ENCODE assay signal across 18 cellular contexts in genomic region chr20:41406307-41406706, GRCh38. TPM values are rescaled to one million over a fixed set of nuclear protein-coding genes. Genes with fewer than 3 reads are reported as not detected.
DNase-seq lines count a peak whose midpoint lies in the region; ATAC-seq and TF ChIP-seq lines count a peak whose summit lies in the region.
"Had no signal": no experiment of that assay in that cellular context is flagged by ENCODE, and none has a peak within 500 bp of the region (broad histone marks: within the 10 kb centered on the region; RNA-seq: fewer than 3 reads in every experiment).

No MANE protein-coding gene starts in this region.

- H3K27ac Mint-ChIP-seq in Caco-2 (ENCODE audit: unreplicated experiment): peak overlapping the region; percentile 65
- H3K27ac Mint-ChIP-seq in neural progenitor cell: peak overlapping the region; percentile 83
- H3K27ac Mint-ChIP-seq in activated naive CD8-positive, alpha-beta T cell treated with anti-CD3 and anti-CD28 coated beads, Interleukin-2, amount 50 U/mL, for 24 hours: no peak overlapping the region
- H3K27ac Mint-ChIP-seq: GM23338 had no signal

- H3F3A ChIP-seq in neural progenitor cell (ENCODE audit: low read depth): no peaks in the 10 kb centered on the region

- H3K36me3 ChIP-seq in Caco-2 (ENCODE audit: control insufficient read depth, insufficient read depth, low read length): peaks cover 19% of the 10 kb centered on the region
- no peaks in the 10 kb centered on the region for H3K36me3 ChIP-seq in neural progenitor cell
- H3K36me3 ChIP-seq in osteoblast (ENCODE audit: insufficient read depth, low read length): peaks cover 28% of the 10 kb centered on the region

- H3K4me3 ChIP-seq in Caco-2 (ENCODE audit: low read depth, low read length) (no peak overlapping the region), neural progenitor cell (no peak overlapping the region), osteoblast (ENCODE audit: insufficient read depth, low read length) (no peak overlapping the region)
- H3K4me3 ChIP-seq: GM23338, SJCRH30 had no signal

- H4K20me1 ChIP-seq in neural progenitor cell (ENCODE audit: low read depth) (no peaks in the 10 kb centered on the region), osteoblast (ENCODE audit: insufficient read depth, low read length) (no peaks in the 10 kb centered on the region)

- H3K27me3 ChIP-seq in Caco-2 (replicated peaks; ENCODE audit: control insufficient read depth, insufficient read depth, low read length) (no peaks in the 10 kb centered on the region), neural progenitor cell (no peaks in the 10 kb centered on the region), osteoblast (ENCODE audit: insufficient read depth, low read length) (no peaks in the 10 kb centered on the region)
- H3K27me3 ChIP-seq: SJCRH30 had no signal

- H3K4me3 Mint-ChIP-seq in Caco-2 (ENCODE audit: unreplicated experiment): no peak overlapping the region
- no peak overlapping the region for H3K4me3 Mint-ChIP-seq in neural progenitor cell
- no peak overlapping the region for H3K4me3 Mint-ChIP-seq in activated naive CD8-positive, alpha-beta T cell treated with anti-CD3 and anti-CD28 coated beads, Interleukin-2, amount 50 U/mL, for 24 hours
- H3K4me3 Mint-ChIP-seq: CD8-positive, alpha-beta memory T cell; GM23338 had no signal

- no peak overlapping the region for H3K9ac ChIP-seq in neural progenitor cell

- BruUV-seq in Caco-2 (replicated peaks; lab: Mats Ljungman, UMichigan): no TSS peak

- H3K27ac ChIP-seq in neural progenitor cell (no peak overlapping the region), osteoblast (ENCODE audit: low read depth, low read length) (no peak overlapping the region)
- H3K27ac ChIP-seq: RWPE1, SJCRH30 had no signal

- in situ Hi-C loops in G401 (cut with HindIII; ENCODE audit: low sequenced_read_pairs): no loop called here

- H3K4me1 Mint-ChIP-seq in Caco-2 (ENCODE audit: low read depth, unreplicated experiment) (peaks cover 13% of the 10 kb centered on the region), neural progenitor cell (peaks cover 9% of the 10 kb centered on the region)
- peaks cover 14% of the 10 kb centered on the region for H3K4me1 Mint-ChIP-seq in activated naive CD8-positive, alpha-beta T cell treated with anti-CD3 and anti-CD28 coated beads, Interleukin-2, amount 50 U/mL, for 24 hours

- H3K36me3 Mint-ChIP-seq in Caco-2 (ENCODE audit: insufficient read depth, unreplicated experiment): peaks cover 65% of the 10 kb centered on the region
- H3K36me3 Mint-ChIP-seq in neural progenitor cell: peaks cover 44% of the 10 kb centered on the region
- peaks cover 16% of the 10 kb centered on the region for H3K36me3 Mint-ChIP-seq in activated naive CD8-positive, alpha-beta T cell treated with anti-CD3 and anti-CD28 coated beads, Interleukin-2, amount 50 U/mL, for 24 hours (ENCODE audit: low read depth)

- H3K79me2 ChIP-seq in neural progenitor cell (ENCODE audit: low read depth): no peaks in the 10 kb centered on the region
- H3K79me2 ChIP-seq in osteoblast (ENCODE audit: insufficient read depth, low read length): no peaks in the 10 kb centered on the region

- intact Hi-C loops in Caco-2 (cut with micrococcal nuclease; ENCODE audit: unreplicated experiment): no loop called here

- DNase-seq in Caco-2: no peak
- peak; percentile 26 for DNase-seq in G401 (ENCODE audit: low spot score)
- DNase-seq in dermis blood vessel endothelial cell: peak; percentile 55
- DNase-seq in neural progenitor cell (ENCODE audit: low spot score): no peak
- no peak for DNase-seq in NCI-H1092 treated with DMSO at 0.1 percent for 48 hours (lab: John Stamatoyannopoulos, UW)
- no peak for DNase-seq in activated naive CD8-positive, alpha-beta T cell treated with anti-CD3 and anti-CD28 coated beads, Interleukin-2, amount 50 U/mL, for 24 hours
- DNase-seq in osteoblast (ENCODE audit: insufficient read length, low spot score, missing footprints): no peak
- DNase-seq: CD8-positive, alpha-beta memory T cell; DMS79 treated with DMSO at 0.1 percent for 48 hours; NCI-H187; NCI-H2107; NCI-H226; NCI-H524 treated with DMSO at 0.1 percent for 48 hours; PC-3; SJCRH30 had no signal

- H2AFZ ChIP-seq in neural progenitor cell (replicated peaks) (no peak overlapping the region), osteoblast (ENCODE audit: low read length) (no peak overlapping the region)
- H2AFZ ChIP-seq: GM23338 had no signal

- POLR2A ChIA-PET in Caco-2 (lab: Charles Lee): interaction anchor here (1.0 kb wide), 1 partner anchor 66 kb away, joined by 6 read pairs; the partner anchor contains the start of gene LPIN3

- H3K9me3 ChIP-seq in Caco-2 (no peaks in the 10 kb centered on the region), neural progenitor cell (ENCODE audit: low read depth) (no peaks in the 10 kb centered on the region), osteoblast (ENCODE audit: low read depth, low read length) (no peaks in the 10 kb centered on the region)
- H3K9me3 ChIP-seq: SJCRH30 had no signal

- CTCF ChIA-PET in Caco-2 (lab: Charles Lee): interaction anchor here (2.1 kb wide), 1 partner anchor 66 kb away, joined by 10 read pairs; the partner anchor contains the start of gene LPIN3

- H3K4me1 ChIP-seq in Caco-2: peaks cover 15% of the 10 kb centered on the region
- H3K4me1 ChIP-seq in neural progenitor cell: no peaks in the 10 kb centered on the region
- H3K4me1 ChIP-seq in osteoblast (ENCODE audit: insufficient read depth, low read length): no peaks in the 10 kb centered on the region

- H3K9me3 Mint-ChIP-seq in Caco-2 (ENCODE audit: unreplicated experiment): no peaks in the 10 kb centered on the region
- H3K9me3 Mint-ChIP-seq in neural progenitor cell: no peaks in the 10 kb centered on the region
- H3K9me3 Mint-ChIP-seq in activated naive CD8-positive, alpha-beta T cell treated with anti-CD3 and anti-CD28 coated beads, Interleukin-2, amount 50 U/mL, for 24 hours: no peaks in the 10 kb centered on the region
- H3K9me3 Mint-ChIP-seq: CD8-positive, alpha-beta memory T cell; GM23338 had no signal

- no peaks in the 10 kb centered on the region for H3K27me3 Mint-ChIP-seq in Caco-2 (ENCODE audit: insufficient read depth, unreplicated experiment)
- peaks cover 2% of the 10 kb centered on the region for H3K27me3 Mint-ChIP-seq in neural progenitor cell (ENCODE audit: insufficient read depth, low read depth)
- no peaks in the 10 kb centered on the region for H3K27me3 Mint-ChIP-seq in activated naive CD8-positive, alpha-beta T cell treated with anti-CD3 and anti-CD28 coated beads, Interleukin-2, amount 50 U/mL, for 24 hours

- H3K4me2 ChIP-seq in neural progenitor cell (no peak overlapping the region), osteoblast (ENCODE audit: insufficient read depth, low read length) (no peak overlapping the region)
- H3K4me2 ChIP-seq: GM23338 had no signal

- TF ChIP-seq CTCF in Caco-2 (IDR thresholded peaks at IDR 0.05; ENCODE audit: insufficient read depth in 1 of 2, low read depth in 1 of 2, low read length in 1 of 2, severe bottlenecking in 1 of 2, unreplicated experiment in 1 of 2) (no peak), neural progenitor cell (IDR thresholded peaks at IDR 0.05) (no peak), osteoblast (IDR thresholded peaks at IDR 0.05; ENCODE audit: extremely low read depth, low read depth, low read length) (no peak)

- ATAC-seq in activated naive CD8-positive, alpha-beta T cell treated with anti-CD3 and anti-CD28 coated beads, Interleukin-2, amount 50 U/mL, for 24 hours: no peak
- ATAC-seq: GM23338, HCT116, PC-3 had no signal

RNA-seq across cellular contexts. Expression of gene EMILIN3, which starts 39.7 kb away (rescaled TPM):
- total RNA-seq in Caco-2 (2022): 0.50 and 0.51 TPM in 2 replicates
- total RNA-seq in G401 (2014; rRNA removed; shearing (Covaris generic)): 0.71 TPM in 1 of 2 replicates, not detected in the other
- total RNA-seq in dermis blood vessel endothelial cell: under 0.01 and 0.09 TPM in 2 replicates
- total RNA-seq in neural progenitor cell (ENCODE audit: low replicate concordance): 3.5 and 9.0 TPM in 2 replicates
- total RNA-seq in osteoblast: not detected in 2 replicates
- total RNA-seq: CD8-positive, alpha-beta memory T cell; PC-3 had no signal

Comparison
In these comparisons a context has a peak if more than half of its experiments do, and no peak if none do; other contexts are left out.
1. DNase-seq: peak in G401 (single experiment) and dermis blood vessel endothelial cell (single experiment); none in Caco-2 (0 of 2), neural progenitor cell (single experiment), NCI-H1092 treated with DMSO at 0.1 percent for 48 hours (single experiment), activated naive CD8-positive, alpha-beta T cell treated with anti-CD3 and anti-CD28 coated beads, Interleukin-2, amount 50 U/mL, for 24 hours (single experiment) and osteoblast (single experiment).